21 cellular contexts compared by ENCODE assay signal in genomic region chr15:50681467-50681866, GRCh38. TPM values are rescaled to one million over a fixed set of nuclear protein-coding genes. Genes with fewer than 3 reads are reported as not detected.
DNase-seq lines count a peak whose midpoint lies in the region; TF ChIP-seq lines count a peak whose summit lies in the region.
"Had no signal": no experiment of that assay in that cellular context is flagged by ENCODE, and none has a peak within 500 bp of the region (broad histone marks: within the 10 kb centered on the region; RNA-seq: fewer than 3 reads in every experiment).

No MANE protein-coding gene starts in this region.

- in situ Hi-C loops in mammary epithelial cell (cut with MboI; ENCODE audit: low sequenced_read_pairs in 2 of 2) = loop anchor here in 1 of 2 donors (10.0 kb wide), 1 partner anchor 223 kb away; the partner anchor contains the start of gene AP4E1

- H3K36me3 Mint-ChIP-seq in MCF 10A (ENCODE audit: insufficient read depth, unreplicated experiment) (peaks cover 63% of the 10 kb centered on the region), neural progenitor cell (peaks cover 11% of the 10 kb centered on the region)
- H3K36me3 Mint-ChIP-seq in activated T-helper 2 cell treated with anti-CD3 and anti-CD28 coated beads, Interferon-gamma antibody, Interleukin-2, Interleukin-4, amounts not matched to agents 10 μg/mL and 5 μg/mL and 100 μg/mL, durations not matched to agents 14 hours and 24 hours and 36 hours (ENCODE audit: low read depth) = peaks cover 48% of the 10 kb centered on the region

- POLR2A ChIA-PET in MCF 10A (lab: Yijun Ruan, JAX) = interaction anchor here (0.6 kb wide), 1 partner anchor 64 kb away, joined by 3 read pairs; no protein-coding TSS in a partner anchor

- H3K4me1 Mint-ChIP-seq in MCF 10A (ENCODE audit: insufficient read depth, unreplicated experiment) = peaks cover 12% of the 10 kb centered on the region
- H3K4me1 Mint-ChIP-seq in activated T-helper 2 cell treated with anti-CD3 and anti-CD28 coated beads, Interferon-gamma antibody, Interleukin-2, Interleukin-4, amounts not matched to agents 10 μg/mL and 5 μg/mL and 100 μg/mL, durations not matched to agents 14 hours and 24 hours and 36 hours (ENCODE audit: low read depth) = peaks cover 32% of the 10 kb centered on the region
- H3K4me1 Mint-ChIP-seq in neural progenitor cell = peaks cover 18% of the 10 kb centered on the region

- H3K9me3 Mint-ChIP-seq in MCF 10A (ENCODE audit: unreplicated experiment) (no peaks in the 10 kb centered on the region), neural progenitor cell (no peaks in the 10 kb centered on the region)
- H3K9me3 Mint-ChIP-seq in activated T-helper 2 cell treated with anti-CD3 and anti-CD28 coated beads, Interferon-gamma antibody, Interleukin-2, Interleukin-4, amounts not matched to agents 10 μg/mL and 5 μg/mL and 100 μg/mL, durations not matched to agents 14 hours and 24 hours and 36 hours = no peaks in the 10 kb centered on the region
- H3K9me3 Mint-ChIP-seq: stimulated activated naive B cell treated with anti-CD40 and anti-IgM and Interleukin-4, amounts not matched to agents 10 μg/mL and 1 μg/mL and 100 μg/mL, for 72 hours; T-helper 2 cell treated with Interferon-gamma antibody and Interleukin-4, amounts not matched to agents 5 μg/mL and 100 μg/mL, for 36 hours had no signal

- no peaks in the 10 kb centered on the region for H3K27me3 Mint-ChIP-seq in MCF 10A (ENCODE audit: insufficient read depth, unreplicated experiment)
- no peaks in the 10 kb centered on the region for H3K27me3 Mint-ChIP-seq in activated T-helper 2 cell treated with anti-CD3 and anti-CD28 coated beads, Interferon-gamma antibody, Interleukin-2, Interleukin-4, amounts not matched to agents 10 μg/mL and 5 μg/mL and 100 μg/mL, durations not matched to agents 14 hours and 24 hours and 36 hours (ENCODE audit: low read depth)
- peaks cover 2% of the 10 kb centered on the region for H3K27me3 Mint-ChIP-seq in neural progenitor cell (ENCODE audit: insufficient read depth, low read depth)
- H3K27me3 Mint-ChIP-seq: stimulated activated naive B cell treated with anti-CD40 and anti-IgM and Interleukin-4, amounts not matched to agents 10 μg/mL and 1 μg/mL and 100 μg/mL, for 72 hours had no signal

- H3K27ac Mint-ChIP-seq in MCF 10A (ENCODE audit: low read depth, unreplicated experiment) (peak overlapping the region; percentile 55), neural progenitor cell (peak overlapping the region; percentile 85)
- peak overlapping the region; percentile 39 for H3K27ac Mint-ChIP-seq in activated T-helper 2 cell treated with anti-CD3 and anti-CD28 coated beads, Interferon-gamma antibody, Interleukin-2, Interleukin-4, amounts not matched to agents 10 μg/mL and 5 μg/mL and 100 μg/mL, durations not matched to agents 14 hours and 24 hours and 36 hours
- H3K27ac Mint-ChIP-seq: stimulated activated naive B cell treated with anti-CD40 and anti-IgM and Interleukin-4, amounts not matched to agents 10 μg/mL and 1 μg/mL and 100 μg/mL, for 72 hours; T-helper 2 cell treated with Interferon-gamma antibody and Interleukin-4, amounts not matched to agents 5 μg/mL and 100 μg/mL, for 36 hours had no signal

- H3K9me3 ChIP-seq in mammary epithelial cell (replicated peaks; ENCODE audit: insufficient read depth, low read length) = no peaks in the 10 kb centered on the region
- no peaks in the 10 kb centered on the region for H3K9me3 ChIP-seq in DOHH2 (ENCODE audit: control insufficient read depth, insufficient read depth, low read length)
- no peaks in the 10 kb centered on the region for H3K9me3 ChIP-seq in neural progenitor cell (ENCODE audit: low read depth)
- H3K9me3 ChIP-seq: colonic mucosa, testis had no signal

- H3K9ac ChIP-seq in mammary epithelial cell (ENCODE audit: insufficient read depth, low read length) (no peak overlapping the region), neural progenitor cell (no peak overlapping the region)

- dilution Hi-C loops in mammary epithelial cell (cut with HindIII; ENCODE audit: low sequenced_read_pairs) = no loop called here

- no peaks in the 10 kb centered on the region for H3K9me2 ChIP-seq in DOHH2 (replicated peaks; ENCODE audit: control insufficient read depth, low read length)

- H3K4me2 ChIP-seq in mammary epithelial cell (ENCODE audit: insufficient read depth, low read depth, low read length) (no peak overlapping the region), DOHH2 (ENCODE audit: low read length) (peak overlapping the region; percentile 16), neural progenitor cell (no peak overlapping the region)

- no TSS peak for BruUV-seq in MCF 10A (replicated peaks; lab: Mats Ljungman, UMichigan)
- no TSS peak for BruUV-seq in mammary epithelial cell (replicated peaks; lab: Mats Ljungman, UMichigan)

- no peak overlapping the region for H3K27ac ChIP-seq in mammary epithelial cell (ENCODE audit: insufficient read depth, low read depth, low read length)
- no peak overlapping the region for H3K27ac ChIP-seq in DOHH2 (ENCODE audit: low read depth, low read length)
- no peak overlapping the region for H3K27ac ChIP-seq in neural progenitor cell
- H3K27ac ChIP-seq: colonic mucosa, testis had no signal

- H3K79me2 ChIP-seq in mammary epithelial cell (ENCODE audit: insufficient read depth, low read length) = peaks cover 96% of the 10 kb centered on the region
- peaks cover 100% of the 10 kb centered on the region for H3K79me2 ChIP-seq in DOHH2 (ENCODE audit: control insufficient read depth, low read length)
- peaks cover 99% of the 10 kb centered on the region for H3K79me2 ChIP-seq in neural progenitor cell (ENCODE audit: low read depth)

- TF ChIP-seq CTCF in MCF 10A (IDR thresholded peaks at IDR 0.05; ENCODE audit: unreplicated experiment) (no peak), mammary epithelial cell (conservative IDR thresholded peaks at IDR 0.05 in 1 of 2, IDR thresholded peaks at IDR 0.05 in 1 of 2; ENCODE audit: extremely low read depth in 1 of 2, insufficient read depth in 1 of 2, low read depth in 1 of 2, low read length in 2 of 2) (no peak), DOHH2 (IDR thresholded peaks at IDR 0.05; ENCODE audit: low read depth, low read length, poor library complexity, severe bottlenecking) (no peak), neural progenitor cell (IDR thresholded peaks at IDR 0.05) (no peak)

- H3F3A ChIP-seq in DOHH2 (ENCODE audit: control insufficient read depth, insufficient read depth) (no peaks in the 10 kb centered on the region), neural progenitor cell (ENCODE audit: low read depth) (peaks cover 24% of the 10 kb centered on the region)

- CTCF ChIA-PET in MCF 10A (lab: Yijun Ruan, JAX) = interaction anchor here (1.1 to 1.9 kb wide), 2 partner anchors 195 to 203 kb away, joined by 3 to 7 read pairs; no protein-coding TSS in a partner anchor
- CTCF ChIA-PET in mammary epithelial cell (lab: Charles Lee; ENCODE audit: low non-redundant PET) = no interaction called here

- H3K4me3 Mint-ChIP-seq in MCF 10A (ENCODE audit: unreplicated experiment) (no peak overlapping the region), neural progenitor cell (no peak overlapping the region)
- H3K4me3 Mint-ChIP-seq in activated T-helper 2 cell treated with anti-CD3 and anti-CD28 coated beads, Interferon-gamma antibody, Interleukin-2, Interleukin-4, amounts not matched to agents 10 μg/mL and 5 μg/mL and 100 μg/mL, durations not matched to agents 14 hours and 24 hours and 36 hours (ENCODE audit: low read depth) = no peak overlapping the region
- H3K4me3 Mint-ChIP-seq: stimulated activated naive B cell treated with anti-CD40 and anti-IgM and Interleukin-4, amounts not matched to agents 10 μg/mL and 1 μg/mL and 100 μg/mL, for 72 hours; T-helper 2 cell treated with Interferon-gamma antibody and Interleukin-4, amounts not matched to agents 5 μg/mL and 100 μg/mL, for 36 hours had no signal

- H3K36me3 ChIP-seq in mammary epithelial cell (ENCODE audit: insufficient read depth, low read length) = peaks cover 3% of the 10 kb centered on the region
- peaks cover 61% of the 10 kb centered on the region for H3K36me3 ChIP-seq in DOHH2 (ENCODE audit: control insufficient read depth, low read length)
- H3K36me3 ChIP-seq in neural progenitor cell = peaks cover 5% of the 10 kb centered on the region
- H3K36me3 ChIP-seq: colonic mucosa had no signal

- no peaks in the 10 kb centered on the region for H3K27me3 ChIP-seq in mammary epithelial cell (ENCODE audit: insufficient read depth, low read length)
- H3K27me3 ChIP-seq in DOHH2 (ENCODE audit: control insufficient read depth, low read length) = no peaks in the 10 kb centered on the region
- no peaks in the 10 kb centered on the region for H3K27me3 ChIP-seq in neural progenitor cell
- H3K27me3 ChIP-seq: colonic mucosa, testis had no signal

- no peaks in the 10 kb centered on the region for H4K20me1 ChIP-seq in mammary epithelial cell (ENCODE audit: insufficient read depth, low read length)
- peaks cover 30% of the 10 kb centered on the region for H4K20me1 ChIP-seq in DOHH2 (ENCODE audit: control insufficient read depth, insufficient read depth, low read depth, low read length)
- H4K20me1 ChIP-seq in neural progenitor cell (ENCODE audit: low read depth) = peaks cover 55% of the 10 kb centered on the region

- no peak overlapping the region for H3K4me3 ChIP-seq in mammary epithelial cell (replicated peaks in 1 of 3; ENCODE audit: insufficient read depth in 1 of 3, low read depth in 2 of 3, low read length in 3 of 3)
- no peak overlapping the region; the same call in 1 of the 2 replicates for H3K4me3 ChIP-seq in DOHH2 (ENCODE audit: low read length)
- H3K4me3 ChIP-seq in neural progenitor cell = no peak overlapping the region
- H3K4me3 ChIP-seq: colonic mucosa, lung, testis had no signal

- no peak overlapping the region for H2AFZ ChIP-seq in mammary epithelial cell (ENCODE audit: low read depth, low read length)
- H2AFZ ChIP-seq in neural progenitor cell (replicated peaks) = no peak overlapping the region

- H3K4me1 ChIP-seq in mammary epithelial cell (ENCODE audit: insufficient read depth, low read length) (peaks cover 18% of the 10 kb centered on the region), DOHH2 (ENCODE audit: control insufficient read depth, low read length) (peaks cover 41% of the 10 kb centered on the region), neural progenitor cell (peaks cover 9% of the 10 kb centered on the region)
- H3K4me1 ChIP-seq: colonic mucosa had no signal

- DNase-seq in MCF 10A (ENCODE audit: unreplicated experiment) (no peak), mammary epithelial cell (no peak), neural progenitor cell (ENCODE audit: low spot score) (no peak), NCI-H1048 (lab: John Stamatoyannopoulos, UW) (no peak), A172 (ENCODE audit: low spot score) (no peak)
- DNase-seq in activated T-helper 2 cell treated with anti-CD3 and anti-CD28 coated beads, Interferon-gamma antibody, Interleukin-2, Interleukin-4, amounts not matched to agents 10 μg/mL and 5 μg/mL and 100 μg/mL, durations not matched to agents 14 hours and 24 hours and 36 hours (ENCODE audit: low spot score) = no peak
- DNase-seq: aorta; colonic mucosa; effector CD8-positive, alpha-beta T cell; GOT3; NCI-H1105 treated with DMSO at 0.1 percent for 48 hours; NCI-H2029 treated with DMSO at 0.1 percent for 48 hours; NCI-H526 treated with DMSO at 0.1 percent for 48 hours; SHP77; stimulated activated CD4-positive, alpha-beta T cell treated with anti-CD3 and anti-CD28 coated beads, Interleukin-12 subunit alpha, Interleukin-12 subunit beta, amount 100 ng/mL, for 4 hours; stimulated activated CD4-positive, alpha-beta T cell treated with anti-CD3 and anti-CD28 coated beads, Interleukin-4, amount 100 ng/mL, for 1 hour; stimulated activated naive B cell treated with anti-CD40 and anti-IgM and Interleukin-4, amounts not matched to agents 10 μg/mL and 1 μg/mL and 100 μg/mL, for 72 hours; testis had no signal

- intact Hi-C loops in MCF 10A (cut with micrococcal nuclease) (no loop called here), mammary epithelial cell (cut with micrococcal nuclease) (no loop called here)
- intact Hi-C loops in activated T-helper 2 cell treated with anti-CD3 and anti-CD28 coated beads, Interferon-gamma antibody, Interleukin-2, Interleukin-4, amounts not matched to agents 10 μg/mL and 5 μg/mL and 100 μg/mL, durations not matched to agents 14 hours and 24 hours and 36 hours (cut with micrococcal nuclease) = no loop called here

RNA-seq across cellular contexts. Expression of gene TRPM7, which starts 5.1 kb away (rescaled TPM):
- 35.5 and 36.3 TPM in 2 replicates for total RNA-seq in MCF 10A (2022)
- 10 to 100 TPM; 35.6 to 64.8 TPM for total RNA-seq in mammary epithelial cell
- polyA plus RNA-seq in mammary epithelial cell = 10.1 TPM
- 30.2 TPM for polyA minus RNA-seq in mammary epithelial cell
- total RNA-seq in activated T-helper 2 cell treated with anti-CD3 and anti-CD28 coated beads, Interferon-gamma antibody, Interleukin-2, Interleukin-4, amounts not matched to agents 10 μg/mL and 5 μg/mL and 100 μg/mL, durations not matched to agents 14 hours and 24 hours and 36 hours = 42.3 and 43.1 TPM in 2 replicates
- total RNA-seq in neural progenitor cell (ENCODE audit: low replicate concordance) = 37.9 and 62.3 TPM in 2 replicates
- 27.7 and 31.2 TPM in 2 replicates for total RNA-seq in A172 (2014; rRNA removed; shearing (Covaris generic))
